1 cellular context compared by ENCODE assay signal in genomic region chr22:43883012-43883661, GRCh38.
TF ChIP-seq lines count a peak whose summit lies in the region.

No MANE protein-coding gene starts in this region.

TF ChIP-seq in GM23338, 12 proteins besides CTCF, POLR2A, EP300 and RAD21 (continued from another document):
- TF ChIP-seq, protein P1, sequence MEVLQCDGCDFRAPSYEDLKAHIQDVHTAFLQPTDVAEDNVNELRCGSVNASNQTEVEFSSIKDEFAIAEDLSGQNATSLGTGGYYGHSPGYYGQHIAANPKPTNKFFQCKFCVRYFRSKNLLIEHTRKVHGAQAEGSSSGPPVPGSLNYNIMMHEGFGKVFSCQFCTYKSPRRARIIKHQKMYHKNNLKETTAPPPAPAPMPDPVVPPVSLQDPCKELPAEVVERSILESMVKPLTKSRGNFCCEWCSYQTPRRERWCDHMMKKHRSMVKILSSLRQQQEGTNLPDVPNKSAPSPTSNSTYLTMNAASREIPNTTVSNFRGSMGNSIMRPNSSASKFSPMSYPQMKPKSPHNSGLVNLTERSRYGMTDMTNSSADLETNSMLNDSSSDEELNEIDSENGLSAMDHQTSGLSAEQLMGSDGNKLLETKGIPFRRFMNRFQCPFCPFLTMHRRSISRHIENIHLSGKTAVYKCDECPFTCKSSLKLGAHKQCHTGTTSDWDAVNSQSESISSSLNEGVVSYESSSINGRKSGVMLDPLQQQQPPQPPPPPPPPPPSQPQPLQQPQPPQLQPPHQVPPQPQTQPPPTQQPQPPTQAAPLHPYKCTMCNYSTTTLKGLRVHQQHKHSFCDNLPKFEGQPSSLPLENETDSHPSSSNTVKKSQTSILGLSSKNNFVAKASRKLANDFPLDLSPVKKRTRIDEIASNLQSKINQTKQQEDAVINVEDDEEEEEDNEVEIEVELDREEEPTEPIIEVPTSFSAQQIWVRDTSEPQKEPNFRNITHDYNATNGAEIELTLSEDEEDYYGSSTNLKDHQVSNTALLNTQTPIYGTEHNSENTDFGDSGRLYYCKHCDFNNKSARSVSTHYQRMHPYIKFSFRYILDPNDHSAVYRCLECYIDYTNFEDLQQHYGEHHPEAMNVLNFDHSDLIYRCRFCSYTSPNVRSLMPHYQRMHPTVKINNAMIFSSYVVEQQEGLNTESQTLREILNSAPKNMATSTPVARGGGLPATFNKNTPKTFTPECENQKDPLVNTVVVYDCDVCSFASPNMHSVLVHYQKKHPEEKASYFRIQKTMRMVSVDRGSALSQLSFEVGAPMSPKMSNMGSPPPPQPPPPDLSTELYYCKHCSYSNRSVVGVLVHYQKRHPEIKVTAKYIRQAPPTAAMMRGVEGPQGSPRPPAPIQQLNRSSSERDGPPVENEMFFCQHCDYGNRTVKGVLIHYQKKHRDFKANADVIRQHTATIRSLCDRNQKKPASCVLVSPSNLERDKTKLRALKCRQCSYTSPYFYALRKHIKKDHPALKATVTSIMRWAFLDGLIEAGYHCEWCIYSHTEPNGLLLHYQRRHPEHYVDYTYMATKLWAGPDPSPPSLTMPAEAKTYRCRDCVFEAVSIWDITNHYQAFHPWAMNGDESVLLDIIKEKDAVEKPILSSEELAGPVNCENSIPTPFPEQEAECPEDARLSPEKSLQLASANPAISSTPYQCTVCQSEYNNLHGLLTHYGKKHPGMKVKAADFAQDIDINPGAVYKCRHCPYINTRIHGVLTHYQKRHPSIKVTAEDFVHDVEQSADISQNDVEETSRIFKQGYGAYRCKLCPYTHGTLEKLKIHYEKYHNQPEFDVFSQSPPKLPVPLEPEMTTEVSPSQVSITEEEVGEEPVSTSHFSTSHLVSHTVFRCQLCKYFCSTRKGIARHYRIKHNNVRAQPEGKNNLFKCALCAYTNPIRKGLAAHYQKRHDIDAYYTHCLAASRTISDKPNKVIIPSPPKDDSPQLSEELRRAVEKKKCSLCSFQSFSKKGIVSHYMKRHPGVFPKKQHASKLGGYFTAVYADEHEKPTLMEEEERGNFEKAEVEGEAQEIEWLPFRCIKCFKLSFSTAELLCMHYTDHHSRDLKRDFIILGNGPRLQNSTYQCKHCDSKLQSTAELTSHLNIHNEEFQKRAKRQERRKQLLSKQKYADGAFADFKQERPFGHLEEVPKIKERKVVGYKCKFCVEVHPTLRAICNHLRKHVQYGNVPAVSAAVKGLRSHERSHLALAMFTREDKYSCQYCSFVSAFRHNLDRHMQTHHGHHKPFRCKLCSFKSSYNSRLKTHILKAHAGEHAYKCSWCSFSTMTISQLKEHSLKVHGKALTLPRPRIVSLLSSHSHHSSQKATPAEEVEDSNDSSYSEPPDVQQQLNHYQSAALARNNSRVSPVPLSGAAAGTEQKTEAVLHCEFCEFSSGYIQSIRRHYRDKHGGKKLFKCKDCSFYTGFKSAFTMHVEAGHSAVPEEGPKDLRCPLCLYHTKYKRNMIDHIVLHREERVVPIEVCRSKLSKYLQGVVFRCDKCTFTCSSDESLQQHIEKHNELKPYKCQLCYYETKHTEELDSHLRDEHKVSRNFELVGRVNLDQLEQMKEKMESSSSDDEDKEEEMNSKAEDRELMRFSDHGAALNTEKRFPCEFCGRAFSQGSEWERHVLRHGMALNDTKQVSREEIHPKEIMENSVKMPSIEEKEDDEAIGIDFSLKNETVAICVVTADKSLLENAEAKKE (CRISPR knock-in tag; IDR thresholded peaks at IDR 0.05): no peak
- TF ChIP-seq ZNF114 (CRISPR knock-in tag; IDR thresholded peaks at IDR 0.05) (no peak), EZH2phosphoT487 (IDR thresholded peaks at IDR 0.05; ENCODE audit: unreplicated experiment) (no peak), REST (IDR thresholded peaks at IDR 0.05; ENCODE audit: unreplicated experiment) (no peak), JUNB (IDR thresholded peaks at IDR 0.05; ENCODE audit: unreplicated experiment) (no peak)
TF ChIP-seq in GM23338: peak in this region for 0.
